9 cellular contexts compared by ENCODE assay signal in genomic region chr22:31625661-31626426, GRCh38.
A peak's percentile ranks its signal among the peaks of the same experiment; 100 is the strongest.
DNase-seq lines count a peak whose midpoint lies in the region; ATAC-seq lines count a peak whose summit lies in the region.
"Had no signal": no experiment of that assay in that cellular context is flagged by ENCODE, and none has a peak within 500 bp of the region (broad histone marks: within the 10 kb centered on the region; RNA-seq: fewer than 3 reads in every experiment).

No MANE protein-coding gene starts in this region.

- no peaks in the 10 kb centered on the region for H3K27me3 Mint-ChIP-seq in T-helper 1 cell treated with Interleukin-12 subunit alpha and Interleukin-12 subunit beta and Interleukin-4 antibody, amounts not matched to agents 30 μg/mL and 1 μg/mL, for 36 hours (ENCODE audit: low read depth)
- H3K27me3 Mint-ChIP-seq in central memory CD8-positive, alpha-beta T cell: no peaks in the 10 kb centered on the region

- H3K9me3 ChIP-seq in stomach smooth muscle (ENCODE audit: control insufficient read depth in 2 of 2, low read length in 2 of 2): no peaks in the 10 kb centered on the region

- H3K4me3 Mint-ChIP-seq in T-helper 1 cell treated with Interleukin-12 subunit alpha and Interleukin-12 subunit beta and Interleukin-4 antibody, amounts not matched to agents 30 μg/mL and 1 μg/mL, for 36 hours: no peak overlapping the region
- H3K4me3 Mint-ChIP-seq in central memory CD8-positive, alpha-beta T cell: no peak overlapping the region

- peak overlapping the region; percentile 57 to 66 for H3K4me3 ChIP-seq in stomach smooth muscle (ENCODE audit: low read length in 2 of 2)

- H3K27ac ChIP-seq in stomach smooth muscle (ENCODE audit: low read length): peak overlapping the region; percentile 70

- H3K27me3 ChIP-seq in stomach smooth muscle (ENCODE audit: control insufficient read depth in 1 of 2, insufficient read depth in 2 of 2, low read length in 2 of 2): no peaks in the 10 kb centered on the region

- peaks cover 3% of the 10 kb centered on the region for H3K36me3 Mint-ChIP-seq in T-helper 1 cell treated with Interleukin-12 subunit alpha and Interleukin-12 subunit beta and Interleukin-4 antibody, amounts not matched to agents 30 μg/mL and 1 μg/mL, for 36 hours (ENCODE audit: low read depth)
- H3K36me3 Mint-ChIP-seq in central memory CD8-positive, alpha-beta T cell (ENCODE audit: insufficient read depth): peaks cover 31% of the 10 kb centered on the region

- peaks cover 59% of the 10 kb centered on the region for H3K4me1 ChIP-seq in stomach smooth muscle (ENCODE audit: control insufficient read depth, insufficient read depth, low read length)

- peaks cover 8 to 17% of the 10 kb centered on the region in 2 donors for H3K36me3 ChIP-seq in stomach smooth muscle (ENCODE audit: control insufficient read depth in 2 of 2, insufficient read depth in 2 of 2, low read length in 2 of 2)

- no peak for ATAC-seq in central memory CD8-positive, alpha-beta T cell (replicated peaks; ENCODE audit: extremely low read depth, poor library complexity, severe bottlenecking)
- no peak for ATAC-seq in GM21528 (IDR thresholded peaks at IDR 0.05; ENCODE audit: low FRiP score, unreplicated experiment)

- H3K4me1 Mint-ChIP-seq in T-helper 1 cell treated with Interleukin-12 subunit alpha and Interleukin-12 subunit beta and Interleukin-4 antibody, amounts not matched to agents 30 μg/mL and 1 μg/mL, for 36 hours (ENCODE audit: low read depth): peaks cover 13% of the 10 kb centered on the region
- peaks cover 32% of the 10 kb centered on the region for H3K4me1 Mint-ChIP-seq in central memory CD8-positive, alpha-beta T cell

- H3K9me3 Mint-ChIP-seq in T-helper 1 cell treated with Interleukin-12 subunit alpha and Interleukin-12 subunit beta and Interleukin-4 antibody, amounts not matched to agents 30 μg/mL and 1 μg/mL, for 36 hours: no peaks in the 10 kb centered on the region
- no peaks in the 10 kb centered on the region for H3K9me3 Mint-ChIP-seq in central memory CD8-positive, alpha-beta T cell

- H3K27ac Mint-ChIP-seq in T-helper 1 cell treated with Interleukin-12 subunit alpha and Interleukin-12 subunit beta and Interleukin-4 antibody, amounts not matched to agents 30 μg/mL and 1 μg/mL, for 36 hours: peak overlapping the region; percentile 70
- H3K27ac Mint-ChIP-seq in central memory CD8-positive, alpha-beta T cell (ENCODE audit: low read depth): peak overlapping the region; percentile 64

- peak overlapping the region; percentile 50 to 58 for H3K9ac ChIP-seq in stomach smooth muscle (ENCODE audit: low read length in 2 of 2)

- no peak for DNase-seq in T-helper 1 cell
- DNase-seq in central memory CD8-positive, alpha-beta T cell (ENCODE audit: low spot score in 2 of 2): no peak
- peak; percentile 91 for DNase-seq in left kidney (ENCODE audit: low read depth, low spot score)
- no peak for DNase-seq in NCI-H524 treated with DMSO at 0.1 percent for 48 hours (lab: John Stamatoyannopoulos, UW)
- no peak for DNase-seq in stimulated activated CD8-positive, alpha-beta memory T cell treated with anti-CD3 and anti-CD28 coated beads, Interleukin-4, amount 100 ng/mL, for 48 hours
- DNase-seq: activated CD4-positive, alpha-beta T cell treated with anti-CD3 and anti-CD28 coated beads, Interleukin-2, amount 50 U/mL, for 48 hours had no signal
